11 cellular contexts compared by ENCODE assay signal in the genomic region with DNA sequence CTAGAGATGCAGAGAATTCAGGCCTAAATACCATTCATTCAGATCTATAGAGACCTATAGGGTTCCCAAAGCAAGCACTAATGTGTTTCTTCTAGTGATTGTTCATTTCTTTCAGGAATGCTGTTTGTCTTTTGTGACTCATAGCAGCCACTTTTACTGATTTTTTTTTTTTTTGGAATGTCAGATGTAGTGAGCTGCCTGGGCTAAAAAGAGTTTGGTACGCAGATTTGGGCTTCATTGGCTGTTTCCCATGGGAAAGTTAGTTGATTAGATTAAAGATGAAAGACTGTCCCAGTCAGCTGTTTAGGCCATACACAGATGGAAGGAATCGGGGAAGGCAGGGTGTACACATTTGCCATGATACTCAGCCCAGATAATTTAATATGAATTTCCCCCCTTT.
A peak's percentile ranks its signal among the peaks of the same experiment; 100 is the strongest.
DNase-seq lines count a peak whose midpoint lies in the region; ATAC-seq and FAIRE-seq lines count a peak whose summit lies in the region.
"Had no signal": no experiment of that assay in that cellular context is flagged by ENCODE, and none has a peak within 500 bp of the region (broad histone marks: within the 10 kb centered on the region; RNA-seq: fewer than 3 reads in every experiment).

No MANE protein-coding gene starts in this region.

- H2AK5ac ChIP-seq in neuronal stem cell (ENCODE audit: low read depth, low read length): no peak overlapping the region

- no peak overlapping the region for H4K91ac ChIP-seq in neuronal stem cell (ENCODE audit: low read depth, low read length, poor library complexity)

- no peak overlapping the region for H2BK5ac ChIP-seq in neuronal stem cell (ENCODE audit: low read length)

- no CpG with 5 or more reads among the region's 2 CpGs for WGBS in neuronal stem cell (ENCODE audit: extremely low coverage in 2 of 2, insufficient read length in 2 of 2, insufficient replicate concordance in 1 of 2), 2 donors
- 5 to 6% methylated on average over 2 of the region's 2 CpGs for WGBS in aorta, 2 donors

- no peak for DNase-seq in CD8-positive, alpha-beta memory T cell
- DNase-seq in RCC 7860 (ENCODE audit: low spot score) (peak; percentile 50), dedifferentiated amniotic fluid mesenchymal stem cell (ENCODE audit: extremely low spot score) (peak; percentile 20), neuronal stem cell (ENCODE audit: low spot score) (peak; percentile 5), NCI-H524 treated with DMSO at 0.1 percent for 48 hours (lab: John Stamatoyannopoulos, UW) (no peak), NOMO-1 treated with DMSO at 0.1 percent for 48 hours (lab: John Stamatoyannopoulos, UW; ENCODE audit: unreplicated experiment) (no peak), aorta (no peak), OCI-M2 (lab: John Stamatoyannopoulos, UW; ENCODE audit: unreplicated experiment) (no peak)
- DNase-seq: colonic mucosa, MM.1S, NCI-H526 treated with DMSO at 0.1 percent for 48 hours had no signal

- no peak overlapping the region for H4K8ac ChIP-seq in neuronal stem cell (ENCODE audit: low read depth, low read length)

- H2BK12ac ChIP-seq in neuronal stem cell (ENCODE audit: low read length): no peak overlapping the region

- peaks cover 0 to 2% of the 10 kb centered on the region in 2 donors for H3K27me3 Mint-ChIP-seq in CD8-positive, alpha-beta memory T cell

- peaks cover 3 to 7% (median 3%) of the 10 kb centered on the region in 5 donors for H3K9me3 Mint-ChIP-seq in CD8-positive, alpha-beta memory T cell

- peaks cover 70% of the 10 kb centered on the region for H3K4me1 ChIP-seq in CD8-positive, alpha-beta memory T cell (ENCODE audit: insufficient read depth, low read length)
- H3K4me1 ChIP-seq in neuronal stem cell (ENCODE audit: control insufficient read depth in 2 of 2, insufficient read depth in 1 of 2, low read depth in 1 of 2, low read length in 2 of 2) (peaks cover 6 to 8% of the 10 kb centered on the region in 2 donors), aorta (ENCODE audit: control insufficient read depth in 1 of 2, insufficient read depth in 2 of 2, low read length in 2 of 2) (peaks cover 4 to 14% of the 10 kb centered on the region in 2 donors)

- H3K9ac ChIP-seq in neuronal stem cell (ENCODE audit: low read depth, low read length, poor library complexity): no peak overlapping the region

- peak overlapping the region; percentile 8 for H3K27ac ChIP-seq in CD8-positive, alpha-beta memory T cell (ENCODE audit: low read depth, low read length)
- H3K27ac ChIP-seq in neuronal stem cell (replicated peaks; ENCODE audit: low read length): no peak overlapping the region
- peak overlapping the region in 1 of 2 donors; percentile 50 for H3K27ac ChIP-seq in aorta (ENCODE audit: low read depth in 1 of 2, low read length in 2 of 2)
- H3K27ac ChIP-seq: colonic mucosa had no signal

- ATAC-seq in aorta (ENCODE audit: low FRiP score): no peak

- intact Hi-C loops in aorta (cut with DNase I): no loop called here

- POLR2A ChIA-PET in CD8-positive, alpha-beta memory T cell (lab: Charles Lee): interaction anchor here (2.0 kb wide), 1 partner anchor 86 kb away, joined by 7 read pairs; no protein-coding TSS in a partner anchor

- CTCF ChIA-PET in CD8-positive, alpha-beta memory T cell (lab: Charles Lee): interaction anchor here (2.2 kb wide), 1 partner anchor 16 kb away, joined by 10 read pairs; no protein-coding TSS in a partner anchor

- H3K4ac ChIP-seq in neuronal stem cell (ENCODE audit: low read length): no peak overlapping the region

- H3K18ac ChIP-seq in neuronal stem cell (ENCODE audit: low read length): no peak overlapping the region

- H2AFZ ChIP-seq in neuronal stem cell (ENCODE audit: low read length): no peak overlapping the region

- H3K4me3 ChIP-seq in CD8-positive, alpha-beta memory T cell (ENCODE audit: low read length): no peak overlapping the region
- H3K4me3 ChIP-seq in neuronal stem cell (ENCODE audit: low read length in 2 of 2) (no peak overlapping the region), aorta (ENCODE audit: low read length in 2 of 2) (no peak overlapping the region)
- H3K4me3 ChIP-seq: colonic mucosa had no signal

- H3K4me1 Mint-ChIP-seq in CD8-positive, alpha-beta memory T cell: peaks cover 79 to 89% (median 89%) of the 10 kb centered on the region in 3 donors

- H3K36me3 ChIP-seq in CD8-positive, alpha-beta memory T cell (ENCODE audit: insufficient read depth, low read length): no peaks in the 10 kb centered on the region
- H3K36me3 ChIP-seq in neuronal stem cell (replicated peaks in 1 of 2; ENCODE audit: control insufficient read depth in 2 of 2, insufficient read depth in 2 of 2, low read length in 2 of 2) (no peaks in the 10 kb centered on the region), aorta (ENCODE audit: control insufficient read depth in 1 of 2, insufficient read depth in 2 of 2, low read length in 1 of 2) (no peaks in the 10 kb centered on the region)
- H3K36me3 ChIP-seq: colonic mucosa had no signal

- H3K79me1 ChIP-seq in neuronal stem cell (ENCODE audit: low read depth, low read length): no peaks in the 10 kb centered on the region

- no peak overlapping the region for H2BK120ac ChIP-seq in neuronal stem cell (ENCODE audit: low read depth, low read length)

- H3K4me2 ChIP-seq in neuronal stem cell (ENCODE audit: insufficient read depth, low read length, poor library complexity, severe bottlenecking): no peak overlapping the region

- no peak overlapping the region for H3K14ac ChIP-seq in neuronal stem cell (ENCODE audit: low read length)

- no peak overlapping the region for H3K23ac ChIP-seq in neuronal stem cell (ENCODE audit: low read depth, low read length, poor library complexity)

- no peaks in the 10 kb centered on the region for H3K9me3 ChIP-seq in CD8-positive, alpha-beta memory T cell (ENCODE audit: low read length)
- H3K9me3 ChIP-seq in neuronal stem cell (replicated peaks in 1 of 2; ENCODE audit: control insufficient read depth in 2 of 2, insufficient read depth in 1 of 2, low read depth in 1 of 2, low read length in 2 of 2) (peaks cover 0 to 4% of the 10 kb centered on the region in 2 donors), aorta (ENCODE audit: control insufficient read depth, low read length) (no peaks in the 10 kb centered on the region)
- H3K9me3 ChIP-seq: colonic mucosa had no signal

- peaks cover 0 to 8% (median 2%) of the 10 kb centered on the region in 3 donors for H3K36me3 Mint-ChIP-seq in CD8-positive, alpha-beta memory T cell

- H3K4me3 Mint-ChIP-seq in CD8-positive, alpha-beta memory T cell: peak overlapping the region in 5 of 7 donors; percentile 8 to 79 (median 60)

- H2BK15ac ChIP-seq in neuronal stem cell (ENCODE audit: low read length): no peak overlapping the region

- peak; percentile 57 for FAIRE-seq in RCC 7860 (lab: Jason Lieb, UNC)

- no peaks in the 10 kb centered on the region for H3K27me3 ChIP-seq in CD8-positive, alpha-beta memory T cell (ENCODE audit: insufficient read depth, low read length, poor library complexity, severe bottlenecking)
- H3K27me3 ChIP-seq in neuronal stem cell (ENCODE audit: control insufficient read depth in 3 of 3, insufficient read depth in 3 of 3, low read depth in 1 of 3, low read length in 3 of 3) (no peaks in the 10 kb centered on the region), aorta (ENCODE audit: control insufficient read depth in 1 of 2, insufficient read depth in 2 of 2, low read length in 1 of 2) (no peaks in the 10 kb centered on the region)
- H3K27me3 ChIP-seq: colonic mucosa had no signal

- peak overlapping the region; percentile 48 to 100 (median 93) for H3K27ac Mint-ChIP-seq in CD8-positive, alpha-beta memory T cell

Comparison
In these comparisons a context has a peak if more than half of its experiments do, and no peak if none do; other contexts are left out.
1. DNase-seq: peak in RCC 7860 (single experiment), dedifferentiated amniotic fluid mesenchymal stem cell (single experiment) and neuronal stem cell (single experiment); none in CD8-positive, alpha-beta memory T cell (0 of 5), NCI-H524 treated with DMSO at 0.1 percent for 48 hours (single experiment), NOMO-1 treated with DMSO at 0.1 percent for 48 hours (single experiment), aorta (0 of 2) and OCI-M2 (single experiment).